1 cellular context compared by ENCODE assay signal in genomic region chr1:114263343-114263742, GRCh38.
TF ChIP-seq lines count a peak whose summit lies in the region.

No MANE protein-coding gene starts in this region.

TF ChIP-seq in GM23338, 12 proteins besides CTCF, POLR2A, EP300 and RAD21 (continued from another document):
- TF ChIP-seq, protein P1, sequence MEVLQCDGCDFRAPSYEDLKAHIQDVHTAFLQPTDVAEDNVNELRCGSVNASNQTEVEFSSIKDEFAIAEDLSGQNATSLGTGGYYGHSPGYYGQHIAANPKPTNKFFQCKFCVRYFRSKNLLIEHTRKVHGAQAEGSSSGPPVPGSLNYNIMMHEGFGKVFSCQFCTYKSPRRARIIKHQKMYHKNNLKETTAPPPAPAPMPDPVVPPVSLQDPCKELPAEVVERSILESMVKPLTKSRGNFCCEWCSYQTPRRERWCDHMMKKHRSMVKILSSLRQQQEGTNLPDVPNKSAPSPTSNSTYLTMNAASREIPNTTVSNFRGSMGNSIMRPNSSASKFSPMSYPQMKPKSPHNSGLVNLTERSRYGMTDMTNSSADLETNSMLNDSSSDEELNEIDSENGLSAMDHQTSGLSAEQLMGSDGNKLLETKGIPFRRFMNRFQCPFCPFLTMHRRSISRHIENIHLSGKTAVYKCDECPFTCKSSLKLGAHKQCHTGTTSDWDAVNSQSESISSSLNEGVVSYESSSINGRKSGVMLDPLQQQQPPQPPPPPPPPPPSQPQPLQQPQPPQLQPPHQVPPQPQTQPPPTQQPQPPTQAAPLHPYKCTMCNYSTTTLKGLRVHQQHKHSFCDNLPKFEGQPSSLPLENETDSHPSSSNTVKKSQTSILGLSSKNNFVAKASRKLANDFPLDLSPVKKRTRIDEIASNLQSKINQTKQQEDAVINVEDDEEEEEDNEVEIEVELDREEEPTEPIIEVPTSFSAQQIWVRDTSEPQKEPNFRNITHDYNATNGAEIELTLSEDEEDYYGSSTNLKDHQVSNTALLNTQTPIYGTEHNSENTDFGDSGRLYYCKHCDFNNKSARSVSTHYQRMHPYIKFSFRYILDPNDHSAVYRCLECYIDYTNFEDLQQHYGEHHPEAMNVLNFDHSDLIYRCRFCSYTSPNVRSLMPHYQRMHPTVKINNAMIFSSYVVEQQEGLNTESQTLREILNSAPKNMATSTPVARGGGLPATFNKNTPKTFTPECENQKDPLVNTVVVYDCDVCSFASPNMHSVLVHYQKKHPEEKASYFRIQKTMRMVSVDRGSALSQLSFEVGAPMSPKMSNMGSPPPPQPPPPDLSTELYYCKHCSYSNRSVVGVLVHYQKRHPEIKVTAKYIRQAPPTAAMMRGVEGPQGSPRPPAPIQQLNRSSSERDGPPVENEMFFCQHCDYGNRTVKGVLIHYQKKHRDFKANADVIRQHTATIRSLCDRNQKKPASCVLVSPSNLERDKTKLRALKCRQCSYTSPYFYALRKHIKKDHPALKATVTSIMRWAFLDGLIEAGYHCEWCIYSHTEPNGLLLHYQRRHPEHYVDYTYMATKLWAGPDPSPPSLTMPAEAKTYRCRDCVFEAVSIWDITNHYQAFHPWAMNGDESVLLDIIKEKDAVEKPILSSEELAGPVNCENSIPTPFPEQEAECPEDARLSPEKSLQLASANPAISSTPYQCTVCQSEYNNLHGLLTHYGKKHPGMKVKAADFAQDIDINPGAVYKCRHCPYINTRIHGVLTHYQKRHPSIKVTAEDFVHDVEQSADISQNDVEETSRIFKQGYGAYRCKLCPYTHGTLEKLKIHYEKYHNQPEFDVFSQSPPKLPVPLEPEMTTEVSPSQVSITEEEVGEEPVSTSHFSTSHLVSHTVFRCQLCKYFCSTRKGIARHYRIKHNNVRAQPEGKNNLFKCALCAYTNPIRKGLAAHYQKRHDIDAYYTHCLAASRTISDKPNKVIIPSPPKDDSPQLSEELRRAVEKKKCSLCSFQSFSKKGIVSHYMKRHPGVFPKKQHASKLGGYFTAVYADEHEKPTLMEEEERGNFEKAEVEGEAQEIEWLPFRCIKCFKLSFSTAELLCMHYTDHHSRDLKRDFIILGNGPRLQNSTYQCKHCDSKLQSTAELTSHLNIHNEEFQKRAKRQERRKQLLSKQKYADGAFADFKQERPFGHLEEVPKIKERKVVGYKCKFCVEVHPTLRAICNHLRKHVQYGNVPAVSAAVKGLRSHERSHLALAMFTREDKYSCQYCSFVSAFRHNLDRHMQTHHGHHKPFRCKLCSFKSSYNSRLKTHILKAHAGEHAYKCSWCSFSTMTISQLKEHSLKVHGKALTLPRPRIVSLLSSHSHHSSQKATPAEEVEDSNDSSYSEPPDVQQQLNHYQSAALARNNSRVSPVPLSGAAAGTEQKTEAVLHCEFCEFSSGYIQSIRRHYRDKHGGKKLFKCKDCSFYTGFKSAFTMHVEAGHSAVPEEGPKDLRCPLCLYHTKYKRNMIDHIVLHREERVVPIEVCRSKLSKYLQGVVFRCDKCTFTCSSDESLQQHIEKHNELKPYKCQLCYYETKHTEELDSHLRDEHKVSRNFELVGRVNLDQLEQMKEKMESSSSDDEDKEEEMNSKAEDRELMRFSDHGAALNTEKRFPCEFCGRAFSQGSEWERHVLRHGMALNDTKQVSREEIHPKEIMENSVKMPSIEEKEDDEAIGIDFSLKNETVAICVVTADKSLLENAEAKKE (CRISPR knock-in tag; IDR thresholded peaks at IDR 0.05), result no peak
- TF ChIP-seq POLR2AphosphoS5 (IDR thresholded peaks at IDR 0.05; ENCODE audit: low read depth) (no peak), EZH2phosphoT487 (IDR thresholded peaks at IDR 0.05; ENCODE audit: unreplicated experiment) (no peak), ZNF331 (CRISPR knock-in tag; IDR thresholded peaks at IDR 0.05; ENCODE audit: low read depth) (no peak), NANOG (IDR thresholded peaks at IDR 0.05; ENCODE audit: borderline replicate concordance) (no peak), JUNB (IDR thresholded peaks at IDR 0.05; ENCODE audit: unreplicated experiment) (no peak), EZH2 (IDR thresholded peaks at IDR 0.05; ENCODE audit: low read depth, unreplicated experiment) (no peak), CREB1 (CRISPR knock-in tag; IDR thresholded peaks at IDR 0.05; ENCODE audit: low read depth) (no peak), ZNF114 (CRISPR knock-in tag; IDR thresholded peaks at IDR 0.05) (no peak)
- TF ChIP-seq, protein P2, sequence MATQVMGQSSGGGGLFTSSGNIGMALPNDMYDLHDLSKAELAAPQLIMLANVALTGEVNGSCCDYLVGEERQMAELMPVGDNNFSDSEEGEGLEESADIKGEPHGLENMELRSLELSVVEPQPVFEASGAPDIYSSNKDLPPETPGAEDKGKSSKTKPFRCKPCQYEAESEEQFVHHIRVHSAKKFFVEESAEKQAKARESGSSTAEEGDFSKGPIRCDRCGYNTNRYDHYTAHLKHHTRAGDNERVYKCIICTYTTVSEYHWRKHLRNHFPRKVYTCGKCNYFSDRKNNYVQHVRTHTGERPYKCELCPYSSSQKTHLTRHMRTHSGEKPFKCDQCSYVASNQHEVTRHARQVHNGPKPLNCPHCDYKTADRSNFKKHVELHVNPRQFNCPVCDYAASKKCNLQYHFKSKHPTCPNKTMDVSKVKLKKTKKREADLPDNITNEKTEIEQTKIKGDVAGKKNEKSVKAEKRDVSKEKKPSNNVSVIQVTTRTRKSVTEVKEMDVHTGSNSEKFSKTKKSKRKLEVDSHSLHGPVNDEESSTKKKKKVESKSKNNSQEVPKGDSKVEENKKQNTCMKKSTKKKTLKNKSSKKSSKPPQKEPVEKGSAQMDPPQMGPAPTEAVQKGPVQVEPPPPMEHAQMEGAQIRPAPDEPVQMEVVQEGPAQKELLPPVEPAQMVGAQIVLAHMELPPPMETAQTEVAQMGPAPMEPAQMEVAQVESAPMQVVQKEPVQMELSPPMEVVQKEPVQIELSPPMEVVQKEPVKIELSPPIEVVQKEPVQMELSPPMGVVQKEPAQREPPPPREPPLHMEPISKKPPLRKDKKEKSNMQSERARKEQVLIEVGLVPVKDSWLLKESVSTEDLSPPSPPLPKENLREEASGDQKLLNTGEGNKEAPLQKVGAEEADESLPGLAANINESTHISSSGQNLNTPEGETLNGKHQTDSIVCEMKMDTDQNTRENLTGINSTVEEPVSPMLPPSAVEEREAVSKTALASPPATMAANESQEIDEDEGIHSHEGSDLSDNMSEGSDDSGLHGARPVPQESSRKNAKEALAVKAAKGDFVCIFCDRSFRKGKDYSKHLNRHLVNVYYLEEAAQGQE (IDR thresholded peaks at IDR 0.05; ENCODE audit: unreplicated experiment), result no peak
- TF ChIP-seq, protein P3, sequence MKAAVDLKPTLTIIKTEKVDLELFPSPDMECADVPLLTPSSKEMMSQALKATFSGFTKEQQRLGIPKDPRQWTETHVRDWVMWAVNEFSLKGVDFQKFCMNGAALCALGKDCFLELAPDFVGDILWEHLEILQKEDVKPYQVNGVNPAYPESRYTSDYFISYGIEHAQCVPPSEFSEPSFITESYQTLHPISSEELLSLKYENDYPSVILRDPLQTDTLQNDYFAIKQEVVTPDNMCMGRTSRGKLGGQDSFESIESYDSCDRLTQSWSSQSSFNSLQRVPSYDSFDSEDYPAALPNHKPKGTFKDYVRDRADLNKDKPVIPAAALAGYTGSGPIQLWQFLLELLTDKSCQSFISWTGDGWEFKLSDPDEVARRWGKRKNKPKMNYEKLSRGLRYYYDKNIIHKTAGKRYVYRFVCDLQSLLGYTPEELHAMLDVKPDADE (IDR thresholded peaks at IDR 0.05), result no peak
TF ChIP-seq in GM23338: peak in this region for 0.
